Comparison of ENCODE assay signal across 24 cellular contexts in the genomic region with DNA sequence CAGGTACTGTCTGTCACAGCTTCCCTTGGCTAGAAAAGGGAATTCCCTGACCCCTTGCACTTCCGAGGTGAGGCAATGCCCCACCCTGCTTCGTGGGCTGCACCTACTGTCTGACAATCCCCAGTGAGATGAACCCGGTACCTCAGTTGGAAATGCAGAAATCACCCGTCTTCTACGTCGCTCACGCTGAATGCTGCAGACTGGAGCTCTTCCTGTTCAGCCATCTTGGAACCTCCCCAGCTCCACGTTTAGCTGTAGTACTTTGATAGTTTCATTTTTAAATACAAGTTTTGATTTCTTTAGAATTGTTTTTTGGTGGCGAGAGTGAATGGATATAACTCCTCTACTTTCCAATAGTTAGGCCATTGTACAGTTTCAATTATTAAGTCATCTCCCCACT. TPM values are rescaled to one million over a fixed set of nuclear protein-coding genes. Genes with fewer than 3 reads are reported as not detected.
"Had no signal": no experiment of that assay in that cellular context is flagged by ENCODE, and none has a peak within 500 bp of the region (broad histone marks: within the 10 kb centered on the region; RNA-seq: fewer than 3 reads in every experiment).

No MANE protein-coding gene starts in this region.

- ATAC-seq: activated CD4-positive, alpha-beta T cell treated with anti-CD3 and anti-CD28 coated beads for 36 hours; activated CD8-positive, alpha-beta T cell treated with anti-CD3 and anti-CD28 coated beads for 36 hours; body of pancreas; T-cell had no signal

- H3K4me3 ChIP-seq: body of pancreas, MG63, SK-N-MC had no signal

- H3K36me3 Mint-ChIP-seq: activated naive CD4-positive, alpha-beta T cell treated with anti-CD3 and anti-CD28 coated beads, Interleukin-2, amount 50 U/mL, for 24 hours; T-cell had no signal

- FAIRE-seq: colon had no signal

- H3K4me1 Mint-ChIP-seq: activated CD4-positive, alpha-beta T cell treated with anti-CD3 and anti-CD28 coated beads for 36 hours; activated naive CD4-positive, alpha-beta T cell treated with anti-CD3 and anti-CD28 coated beads, Interleukin-2, amount 50 U/mL, for 24 hours had no signal

- H3K27ac Mint-ChIP-seq: activated CD4-positive, alpha-beta T cell treated with anti-CD3 and anti-CD28 coated beads for 36 hours; activated CD8-positive, alpha-beta T cell treated with anti-CD3 and anti-CD28 coated beads for 36 hours; activated naive CD4-positive, alpha-beta T cell treated with anti-CD3 and anti-CD28 coated beads, Interleukin-2, amount 50 U/mL, for 24 hours; T-cell had no signal

- H3K4me1 ChIP-seq: body of pancreas had no signal

- H3K27me3 ChIP-seq: body of pancreas, MG63 had no signal

- H3K4me2 ChIP-seq: KMS-11 had no signal

- H3K4me3 Mint-ChIP-seq: activated CD4-positive, alpha-beta T cell treated with anti-CD3 and anti-CD28 coated beads for 36 hours; activated CD8-positive, alpha-beta T cell treated with anti-CD3 and anti-CD28 coated beads for 36 hours; activated naive CD4-positive, alpha-beta T cell treated with anti-CD3 and anti-CD28 coated beads, Interleukin-2, amount 50 U/mL, for 24 hours; central memory CD8-positive, alpha-beta T cell; T-cell had no signal

- H3K9me3 ChIP-seq: body of pancreas, MG63 had no signal

- H3K36me3 ChIP-seq: MG63, WERI-Rb-1 had no signal

- H3K27ac ChIP-seq: body of pancreas, KMS-11, SK-N-MC, WERI-Rb-1 had no signal

- H3K9ac ChIP-seq: KMS-11 had no signal

- DNase-seq: activated CD4-positive, alpha-beta T cell treated with anti-CD3 and anti-CD28 coated beads for 36 hours; activated CD8-positive, alpha-beta memory T cell treated with anti-CD3 and anti-CD28 coated beads, Interleukin-2, amount 50 U/mL, for 4 hours; activated CD8-positive, alpha-beta T cell treated with anti-CD3 and anti-CD28 coated beads for 36 hours; activated effector memory CD4-positive, alpha-beta T cell treated with Interleukin-2 at 50 U/mL for 16 hours; activated naive CD4-positive, alpha-beta T cell; aorta; body of pancreas; MG63; NCI-H1105; NCI-H1436; NCI-H1694 treated with DMSO at 0.1 percent for 48 hours; NCI-H2029 treated with DMSO at 0.1 percent for 48 hours; NCI-H345; NCI-H510A; NCI-H526 treated with DMSO at 0.1 percent for 48 hours; SIG-M5; T-cell; WERI-Rb-1 had no signal

- H3K9me3 Mint-ChIP-seq: activated CD8-positive, alpha-beta T cell treated with anti-CD3 and anti-CD28 coated beads for 36 hours; activated naive CD4-positive, alpha-beta T cell treated with anti-CD3 and anti-CD28 coated beads, Interleukin-2, amount 50 U/mL, for 24 hours; central memory CD8-positive, alpha-beta T cell had no signal

RNA-seq across cellular contexts. Expression of a gene that starts 59.0 kb away (rescaled TPM):
- total RNA-seq: activated CD4-positive, alpha-beta T cell treated with anti-CD3 and anti-CD28 coated beads for 36 hours; activated CD8-positive, alpha-beta T cell treated with anti-CD3 and anti-CD28 coated beads for 36 hours; T-cell; T-helper 2 cell treated with Interferon-gamma antibody and Interleukin-4, amounts not matched to agents 100 ng/mL and 5 ng/mL, for 36 hours had no signal
- polyA plus RNA-seq: aorta had no signal
